8 cellular contexts compared by ENCODE assay signal in the genomic region with DNA sequence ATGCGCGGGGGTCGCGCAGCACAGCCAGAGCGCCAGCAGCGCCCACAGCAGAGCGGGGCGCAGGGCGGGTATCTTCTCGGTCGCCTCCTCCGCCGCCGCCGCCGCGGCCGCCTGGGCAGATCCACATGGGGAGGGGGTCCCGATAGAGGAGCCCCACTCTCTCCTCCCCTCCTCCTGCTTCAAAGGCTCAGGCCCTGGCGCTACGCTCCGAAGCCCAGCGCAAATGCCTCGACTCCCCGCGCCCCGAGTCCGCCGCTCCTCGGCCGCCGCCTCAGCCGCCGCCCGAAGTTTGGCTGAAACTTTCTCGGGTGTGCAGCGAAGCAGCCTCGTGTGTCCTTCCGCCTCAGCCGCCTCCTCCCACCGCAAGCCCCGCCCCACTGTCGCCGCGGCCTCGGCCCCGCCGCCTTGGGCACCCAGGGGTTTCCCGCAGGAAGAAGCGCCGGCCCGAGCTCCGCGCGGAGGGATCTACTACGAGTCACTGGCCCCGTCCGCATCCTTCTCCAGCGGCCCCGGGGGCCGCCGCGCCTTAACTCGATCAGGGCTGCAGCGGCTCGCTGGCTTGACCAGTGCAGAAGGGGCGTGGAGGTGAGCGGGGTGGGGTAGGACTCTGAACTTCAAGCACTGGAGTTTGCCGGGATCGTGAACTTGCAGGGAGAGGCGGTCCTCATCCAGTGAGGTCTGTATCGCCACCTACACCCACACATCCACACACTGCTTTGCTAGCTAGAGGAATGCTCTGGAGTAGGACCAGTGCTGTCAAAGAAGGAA. TPM values are rescaled to one million over a fixed set of nuclear protein-coding genes. Genes with fewer than 3 reads are reported as not detected.
DNase-seq lines count a peak whose midpoint lies in the region; ATAC-seq and TF ChIP-seq lines count a peak whose summit lies in the region.
"Not testable (repeated sequence)": the region's sequence is repeated elsewhere in the genome, so short reads cannot be mapped to it uniquely, and the experiment has no call there.

A gene (minus strand): TSS at position 312 of the 768 bp plus-strand sequence. CDS start 39,684 bp downstream, outside the sequence.

- intact Hi-C loops in CD14-positive monocyte (cut with micrococcal nuclease); dorsolateral prefrontal cortex (cut with DNase I): not testable (repeated sequence)

- POLR2A ChIA-PET in T-cell (lab: Charles Lee) = not testable (repeated sequence)

- DNase-seq in CD14-positive monocyte (ENCODE audit: low spot score) = peak; percentile 32
- DNase-seq in T-cell = peak in 32 of 34 experiments; percentile 0 to 76 (median 28)
- DNase-seq in activated T-cell treated with anti-CD3 and anti-CD28 coated beads, Interleukin-2, amount 50 U/mL, for 72 hours = peak; percentile 42 to 44
- peak in 9 of 10 donors; percentile 2 to 44 (median 8) for DNase-seq in dorsolateral prefrontal cortex
- DNase-seq in immature natural killer cell = peak; percentile 63 to 75 (median 65)
- peak; percentile 0 for DNase-seq in pons (ENCODE audit: low spot score)
- peak; percentile 47 to 82 for DNase-seq in stimulated activated effector memory CD8-positive, alpha-beta T cell treated with anti-CD3 and anti-CD28 coated beads, Interleukin-12 subunit alpha, Interleukin-12 subunit beta, amount 100 ng/mL, for 72 hours (ENCODE audit: low spot score in 2 of 2)

- not testable (repeated sequence) for H3K9me3 Mint-ChIP-seq in CD14-positive monocyte; T-cell; activated T-cell treated with anti-CD3 and anti-CD28 coated beads, Interleukin-2, amount 50 U/mL, for 72 hours; immature natural killer cell; stimulated activated effector memory CD8-positive, alpha-beta T cell treated with anti-CD3 and anti-CD28 coated beads, Interleukin-12 subunit alpha, Interleukin-12 subunit beta, amount 100 ng/mL, for 72 hours

- H3K4me3 Mint-ChIP-seq in CD14-positive monocyte (peak within 1 kb of the TSS; percentile 80 to 90), T-cell (peak within 1 kb of the TSS; percentile 60 to 79 (median 69)), immature natural killer cell (peak within 1 kb of the TSS; percentile 72 to 85 (median 76))
- peak within 1 kb of the TSS; percentile 78 for H3K4me3 Mint-ChIP-seq in activated T-cell treated with anti-CD3 and anti-CD28 coated beads, Interleukin-2, amount 50 U/mL, for 72 hours
- H3K4me3 Mint-ChIP-seq in stimulated activated effector memory CD8-positive, alpha-beta T cell treated with anti-CD3 and anti-CD28 coated beads, Interleukin-12 subunit alpha, Interleukin-12 subunit beta, amount 100 ng/mL, for 72 hours = peak within 1 kb of the TSS; percentile 57

- H3K27me3 ChIP-seq in dorsolateral prefrontal cortex = not testable (repeated sequence)

- peak within 1 kb of the TSS in 55 of 59 donors; percentile 16 to 70 (median 57) for H3K4me3 ChIP-seq in dorsolateral prefrontal cortex

- CTCF ChIA-PET in T-cell (lab: Charles Lee) = not testable (repeated sequence)

- not testable (repeated sequence) for H3K36me3 Mint-ChIP-seq in CD14-positive monocyte; T-cell; activated T-cell treated with anti-CD3 and anti-CD28 coated beads, Interleukin-2, amount 50 U/mL, for 72 hours (ENCODE audit: insufficient read depth in 2 of 2); immature natural killer cell; stimulated activated effector memory CD8-positive, alpha-beta T cell treated with anti-CD3 and anti-CD28 coated beads, Interleukin-12 subunit alpha, Interleukin-12 subunit beta, amount 100 ng/mL, for 72 hours

- H3K27ac Mint-ChIP-seq in CD14-positive monocyte (peak within 1 kb of the TSS; percentile 78 to 94 (median 89)), T-cell (peak within 1 kb of the TSS in 1 of 2 donors; percentile 58), immature natural killer cell (peak within 1 kb of the TSS in 3 of 6 donors; percentile 59 to 81 (median 66))
- H3K27ac Mint-ChIP-seq in activated T-cell treated with anti-CD3 and anti-CD28 coated beads, Interleukin-2, amount 50 U/mL, for 72 hours; stimulated activated effector memory CD8-positive, alpha-beta T cell treated with anti-CD3 and anti-CD28 coated beads, Interleukin-12 subunit alpha, Interleukin-12 subunit beta, amount 100 ng/mL, for 72 hours: not testable (repeated sequence)

- peak; percentile 62 for ATAC-seq in HG02798 (IDR thresholded peaks at IDR 0.05; ENCODE audit: poor library complexity, unreplicated experiment)
- ATAC-seq in T-cell (replicated peaks in 1 of 4) = peak; percentile 69 to 87 (median 82)
- ATAC-seq in activated T-cell treated with anti-CD3 and anti-CD28 coated beads, Interleukin-2, amount 50 U/mL, for 72 hours (replicated peaks in 1 of 2) = peak; percentile 85 to 91
- peak; percentile 69 for ATAC-seq in stimulated activated effector memory CD8-positive, alpha-beta T cell treated with anti-CD3 and anti-CD28 coated beads, Interleukin-12 subunit alpha, Interleukin-12 subunit beta, amount 100 ng/mL, for 72 hours

- H3K27me3 Mint-ChIP-seq in CD14-positive monocyte (ENCODE audit: low read depth in 3 of 3); T-cell; activated T-cell treated with anti-CD3 and anti-CD28 coated beads, Interleukin-2, amount 50 U/mL, for 72 hours (ENCODE audit: low read depth); immature natural killer cell (ENCODE audit: low read depth in 3 of 3): not testable (repeated sequence)

- H3K27ac ChIP-seq in dorsolateral prefrontal cortex = peak within 1 kb of the TSS in 15 of 59 donors; percentile 45 to 79 (median 63)

- TF ChIP-seq CTCF in CD14-positive monocyte (IDR thresholded peaks at IDR 0.05); dorsolateral prefrontal cortex (IDR thresholded peaks at IDR 0.05 in 54 of 56, conservative IDR thresholded peaks at IDR 0.05 in 2 of 56; ENCODE audit: low read depth in 1 of 56, partially characterized antibody in 56 of 56): not testable (repeated sequence)

- not testable (repeated sequence) for H3K4me1 Mint-ChIP-seq in CD14-positive monocyte; T-cell; activated T-cell treated with anti-CD3 and anti-CD28 coated beads, Interleukin-2, amount 50 U/mL, for 72 hours (ENCODE audit: low read depth); immature natural killer cell; stimulated activated effector memory CD8-positive, alpha-beta T cell treated with anti-CD3 and anti-CD28 coated beads, Interleukin-12 subunit alpha, Interleukin-12 subunit beta, amount 100 ng/mL, for 72 hours

RNA-seq across cellular contexts. Expression of the gene that starts here (rescaled TPM):
- polyA plus RNA-seq in CD14-positive monocyte (10 to 100 TPM; 40.4 to 57.6 TPM), immature natural killer cell (10 to 100 TPM; 18.9 to 19.7 (median 19.2) TPM)
- total RNA-seq in T-cell (10 to 100 TPM; 38.8 to 67.4 (median 53.0) TPM), dorsolateral prefrontal cortex (10 to 100 TPM; 15.2 to 72.7 (median 34.9) TPM)
- 10 to 100 TPM; 36.6 to 39.3 TPM for total RNA-seq in activated T-cell treated with anti-CD3 and anti-CD28 coated beads, Interleukin-2, amount 50 U/mL, for 72 hours

Comparison
In these comparisons a context has a peak if more than half of its experiments do, and no peak if none do; other contexts are left out.
1. DNase-seq: peak in every context shown above with its lines; median percentile 65 in immature natural killer cell; 64 in stimulated activated effector memory CD8-positive, alpha-beta T cell treated with anti-CD3 and anti-CD28 coated beads, Interleukin-12 subunit alpha, Interleukin-12 subunit beta, amount 100 ng/mL, for 72 hours; 43 in activated T-cell treated with anti-CD3 and anti-CD28 coated beads, Interleukin-2, amount 50 U/mL, for 72 hours; 32 in CD14-positive monocyte; 28 in T-cell; 8 in dorsolateral prefrontal cortex; 0 in pons.